Comparison of ENCODE assay signal across 1 cellular context in the genomic region with DNA sequence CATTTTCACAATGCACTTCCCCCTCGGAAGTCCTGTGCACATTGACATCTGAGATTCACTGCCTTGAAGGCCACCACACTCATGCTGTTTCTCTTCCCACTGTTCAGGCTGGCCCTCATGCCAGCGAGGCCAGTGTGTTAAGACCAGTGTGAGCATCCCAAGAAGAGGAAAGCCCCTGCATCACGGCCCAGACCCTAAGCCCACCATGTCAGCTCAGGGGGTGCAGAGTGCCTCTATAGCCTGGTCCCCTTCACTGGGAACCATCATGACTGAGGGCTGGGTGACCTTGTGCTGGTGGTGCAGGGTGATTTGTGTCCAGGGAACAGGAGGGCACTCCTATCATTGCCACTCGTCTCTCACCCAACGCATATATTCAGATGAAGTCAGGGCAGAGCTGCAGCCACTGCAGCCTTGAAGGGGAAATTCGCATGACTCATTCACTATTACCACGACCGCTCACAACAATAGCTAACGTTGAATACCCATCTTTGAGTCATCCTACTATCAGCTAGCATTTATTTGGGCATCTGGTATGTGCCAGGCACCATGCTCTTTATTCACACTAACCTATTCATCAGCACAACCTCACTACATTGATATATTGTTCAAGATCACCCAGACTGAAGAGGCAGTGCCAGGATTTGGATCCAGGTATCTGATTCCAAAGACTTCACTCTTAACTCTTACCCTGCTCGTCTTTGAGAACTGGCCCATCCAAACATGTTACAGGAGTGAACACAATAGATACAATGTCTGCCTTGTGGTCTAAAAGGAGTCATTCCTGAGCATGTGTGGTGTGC.
TF ChIP-seq lines count a peak whose summit lies in the region.

No MANE protein-coding gene starts in this region.

TF ChIP-seq in GM12878, 131 proteins besides CTCF, POLR2A, EP300 and RAD21 (continued from another document):
- no peak for TF ChIP-seq SMARCA5 (IDR thresholded peaks at IDR 0.05)
- TF ChIP-seq JUNB (IDR thresholded peaks at IDR 0.05) = no peak
- no peak for TF ChIP-seq NR2C2 (IDR thresholded peaks at IDR 0.05; ENCODE audit: borderline replicate concordance, control insufficient read depth, insufficient read length, low read depth)
- TF ChIP-seq, protein P1, sequence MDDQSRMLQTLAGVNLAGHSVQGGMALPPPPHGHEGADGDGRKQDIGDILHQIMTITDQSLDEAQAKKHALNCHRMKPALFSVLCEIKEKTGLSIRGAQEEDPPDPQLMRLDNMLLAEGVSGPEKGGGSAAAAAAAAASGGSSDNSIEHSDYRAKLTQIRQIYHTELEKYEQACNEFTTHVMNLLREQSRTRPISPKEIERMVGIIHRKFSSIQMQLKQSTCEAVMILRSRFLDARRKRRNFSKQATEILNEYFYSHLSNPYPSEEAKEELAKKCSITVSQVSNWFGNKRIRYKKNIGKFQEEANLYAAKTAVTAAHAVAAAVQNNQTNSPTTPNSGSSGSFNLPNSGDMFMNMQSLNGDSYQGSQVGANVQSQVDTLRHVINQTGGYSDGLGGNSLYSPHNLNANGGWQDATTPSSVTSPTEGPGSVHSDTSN (IDR thresholded peaks at IDR 0.05; ENCODE audit: insufficient replicate concordance, low read depth, low read length) = no peak
- TF ChIP-seq TCF7 (IDR thresholded peaks at IDR 0.05; ENCODE audit: borderline replicate concordance) = no peak
- TF ChIP-seq, protein P2, sequence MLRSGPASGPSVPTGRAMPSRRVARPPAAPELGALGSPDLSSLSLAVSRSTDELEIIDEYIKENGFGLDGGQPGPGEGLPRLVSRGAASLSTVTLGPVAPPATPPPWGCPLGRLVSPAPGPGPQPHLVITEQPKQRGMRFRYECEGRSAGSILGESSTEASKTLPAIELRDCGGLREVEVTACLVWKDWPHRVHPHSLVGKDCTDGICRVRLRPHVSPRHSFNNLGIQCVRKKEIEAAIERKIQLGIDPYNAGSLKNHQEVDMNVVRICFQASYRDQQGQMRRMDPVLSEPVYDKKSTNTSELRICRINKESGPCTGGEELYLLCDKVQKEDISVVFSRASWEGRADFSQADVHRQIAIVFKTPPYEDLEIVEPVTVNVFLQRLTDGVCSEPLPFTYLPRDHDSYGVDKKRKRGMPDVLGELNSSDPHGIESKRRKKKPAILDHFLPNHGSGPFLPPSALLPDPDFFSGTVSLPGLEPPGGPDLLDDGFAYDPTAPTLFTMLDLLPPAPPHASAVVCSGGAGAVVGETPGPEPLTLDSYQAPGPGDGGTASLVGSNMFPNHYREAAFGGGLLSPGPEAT (IDR thresholded peaks at IDR 0.05; ENCODE audit: low read depth) = no peak
- TF ChIP-seq, protein P3, sequence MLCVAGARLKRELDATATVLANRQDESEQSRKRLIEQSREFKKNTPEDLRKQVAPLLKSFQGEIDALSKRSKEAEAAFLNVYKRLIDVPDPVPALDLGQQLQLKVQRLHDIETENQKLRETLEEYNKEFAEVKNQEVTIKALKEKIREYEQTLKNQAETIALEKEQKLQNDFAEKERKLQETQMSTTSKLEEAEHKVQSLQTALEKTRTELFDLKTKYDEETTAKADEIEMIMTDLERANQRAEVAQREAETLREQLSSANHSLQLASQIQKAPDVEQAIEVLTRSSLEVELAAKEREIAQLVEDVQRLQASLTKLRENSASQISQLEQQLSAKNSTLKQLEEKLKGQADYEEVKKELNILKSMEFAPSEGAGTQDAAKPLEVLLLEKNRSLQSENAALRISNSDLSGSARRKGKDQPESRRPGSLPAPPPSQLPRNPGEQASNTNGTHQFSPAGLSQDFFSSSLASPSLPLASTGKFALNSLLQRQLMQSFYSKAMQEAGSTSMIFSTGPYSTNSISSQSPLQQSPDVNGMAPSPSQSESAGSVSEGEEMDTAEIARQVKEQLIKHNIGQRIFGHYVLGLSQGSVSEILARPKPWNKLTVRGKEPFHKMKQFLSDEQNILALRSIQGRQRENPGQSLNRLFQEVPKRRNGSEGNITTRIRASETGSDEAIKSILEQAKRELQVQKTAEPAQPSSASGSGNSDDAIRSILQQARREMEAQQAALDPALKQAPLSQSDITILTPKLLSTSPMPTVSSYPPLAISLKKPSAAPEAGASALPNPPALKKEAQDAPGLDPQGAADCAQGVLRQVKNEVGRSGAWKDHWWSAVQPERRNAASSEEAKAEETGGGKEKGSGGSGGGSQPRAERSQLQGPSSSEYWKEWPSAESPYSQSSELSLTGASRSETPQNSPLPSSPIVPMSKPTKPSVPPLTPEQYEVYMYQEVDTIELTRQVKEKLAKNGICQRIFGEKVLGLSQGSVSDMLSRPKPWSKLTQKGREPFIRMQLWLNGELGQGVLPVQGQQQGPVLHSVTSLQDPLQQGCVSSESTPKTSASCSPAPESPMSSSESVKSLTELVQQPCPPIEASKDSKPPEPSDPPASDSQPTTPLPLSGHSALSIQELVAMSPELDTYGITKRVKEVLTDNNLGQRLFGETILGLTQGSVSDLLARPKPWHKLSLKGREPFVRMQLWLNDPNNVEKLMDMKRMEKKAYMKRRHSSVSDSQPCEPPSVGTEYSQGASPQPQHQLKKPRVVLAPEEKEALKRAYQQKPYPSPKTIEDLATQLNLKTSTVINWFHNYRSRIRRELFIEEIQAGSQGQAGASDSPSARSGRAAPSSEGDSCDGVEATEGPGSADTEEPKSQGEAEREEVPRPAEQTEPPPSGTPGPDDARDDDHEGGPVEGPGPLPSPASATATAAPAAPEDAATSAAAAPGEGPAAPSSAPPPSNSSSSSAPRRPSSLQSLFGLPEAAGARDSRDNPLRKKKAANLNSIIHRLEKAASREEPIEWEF (IDR thresholded peaks at IDR 0.05; ENCODE audit: insufficient replicate concordance, low read depth, low read length) = no peak
- no peak for TF ChIP-seq IRF4 (IDR thresholded peaks at IDR 0.05; ENCODE audit: low read depth, low read length)
- TF ChIP-seq JUND (IDR thresholded peaks at IDR 0.05; ENCODE audit: low read depth, low read length) = no peak
- TF ChIP-seq, protein P4, sequence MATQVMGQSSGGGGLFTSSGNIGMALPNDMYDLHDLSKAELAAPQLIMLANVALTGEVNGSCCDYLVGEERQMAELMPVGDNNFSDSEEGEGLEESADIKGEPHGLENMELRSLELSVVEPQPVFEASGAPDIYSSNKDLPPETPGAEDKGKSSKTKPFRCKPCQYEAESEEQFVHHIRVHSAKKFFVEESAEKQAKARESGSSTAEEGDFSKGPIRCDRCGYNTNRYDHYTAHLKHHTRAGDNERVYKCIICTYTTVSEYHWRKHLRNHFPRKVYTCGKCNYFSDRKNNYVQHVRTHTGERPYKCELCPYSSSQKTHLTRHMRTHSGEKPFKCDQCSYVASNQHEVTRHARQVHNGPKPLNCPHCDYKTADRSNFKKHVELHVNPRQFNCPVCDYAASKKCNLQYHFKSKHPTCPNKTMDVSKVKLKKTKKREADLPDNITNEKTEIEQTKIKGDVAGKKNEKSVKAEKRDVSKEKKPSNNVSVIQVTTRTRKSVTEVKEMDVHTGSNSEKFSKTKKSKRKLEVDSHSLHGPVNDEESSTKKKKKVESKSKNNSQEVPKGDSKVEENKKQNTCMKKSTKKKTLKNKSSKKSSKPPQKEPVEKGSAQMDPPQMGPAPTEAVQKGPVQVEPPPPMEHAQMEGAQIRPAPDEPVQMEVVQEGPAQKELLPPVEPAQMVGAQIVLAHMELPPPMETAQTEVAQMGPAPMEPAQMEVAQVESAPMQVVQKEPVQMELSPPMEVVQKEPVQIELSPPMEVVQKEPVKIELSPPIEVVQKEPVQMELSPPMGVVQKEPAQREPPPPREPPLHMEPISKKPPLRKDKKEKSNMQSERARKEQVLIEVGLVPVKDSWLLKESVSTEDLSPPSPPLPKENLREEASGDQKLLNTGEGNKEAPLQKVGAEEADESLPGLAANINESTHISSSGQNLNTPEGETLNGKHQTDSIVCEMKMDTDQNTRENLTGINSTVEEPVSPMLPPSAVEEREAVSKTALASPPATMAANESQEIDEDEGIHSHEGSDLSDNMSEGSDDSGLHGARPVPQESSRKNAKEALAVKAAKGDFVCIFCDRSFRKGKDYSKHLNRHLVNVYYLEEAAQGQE (IDR thresholded peaks at IDR 0.05; ENCODE audit: low read depth, low read length) = no peak
- no peak for TF ChIP-seq EZH2 (IDR thresholded peaks at IDR 0.05; ENCODE audit: borderline replicate concordance, control insufficient read depth, low read depth, low read length)
TF ChIP-seq in GM12878: peak in this region for 0.
